ENCODE assay signal across 1 cellular context in the genomic region with DNA sequence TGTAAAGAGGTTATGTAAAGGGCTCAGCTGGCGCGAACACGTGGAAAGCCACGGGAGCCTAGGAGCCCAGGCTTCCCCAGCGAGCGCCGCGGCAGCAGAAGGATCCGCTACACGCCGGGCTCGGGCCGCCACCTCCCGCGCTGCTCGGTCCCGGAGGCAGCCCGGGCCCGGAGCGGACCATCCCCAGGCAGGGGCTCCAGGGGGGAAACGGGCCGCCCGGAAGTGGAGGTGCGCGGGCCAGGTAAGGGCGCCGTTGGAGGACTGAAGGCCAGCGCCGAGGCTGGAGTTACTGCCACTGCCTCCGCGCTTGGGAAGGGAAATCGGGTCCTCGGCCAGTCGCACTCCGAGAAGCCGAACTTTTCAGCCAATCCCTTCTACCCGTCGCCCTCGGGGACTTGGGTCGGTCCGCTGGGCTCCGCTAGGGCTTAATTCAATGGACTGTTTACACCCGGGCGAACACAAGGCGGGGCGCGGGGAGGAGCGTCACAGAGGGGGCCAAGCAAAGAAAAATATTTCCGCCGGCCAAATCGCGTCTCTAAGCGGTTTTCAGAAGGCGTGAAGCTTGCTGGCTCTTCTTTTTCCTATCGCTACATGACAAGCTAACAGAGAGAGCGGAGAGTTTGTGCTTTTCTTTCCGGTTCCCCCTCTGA.
TF ChIP-seq lines count a peak whose summit lies in the region.

No MANE protein-coding gene starts in this region.

TF ChIP-seq in WTC11, 78 proteins besides CTCF, POLR2A, EP300 and RAD21 (continued from another document):
- TF ChIP-seq HMGXB4 (CRISPR knock-in tag; IDR thresholded peaks at IDR 0.05) (peak; percentile 87), RORB (CRISPR knock-in tag; IDR thresholded peaks at IDR 0.05) (no peak), ZNF219 (CRISPR knock-in tag; IDR thresholded peaks at IDR 0.05; ENCODE audit: borderline replicate concordance) (peak; percentile 60; the same call in 1 of the 2 replicates), TEAD1 (CRISPR knock-in tag; IDR thresholded peaks at IDR 0.05) (0 out of 2 replicates have a peak, but pooled peaks have one; percentile 44), AR (CRISPR knock-in tag; IDR thresholded peaks at IDR 0.05) (no peak), EMX1 (CRISPR knock-in tag; IDR thresholded peaks at IDR 0.05) (no peak), ZMAT4 (CRISPR knock-in tag; IDR thresholded peaks at IDR 0.05) (no peak), ZNF232 (CRISPR knock-in tag; IDR thresholded peaks at IDR 0.05) (no peak), FOXJ3 (CRISPR knock-in tag; IDR thresholded peaks at IDR 0.05; ENCODE audit: borderline replicate concordance) (no peak), FOXP1 (CRISPR knock-in tag; IDR thresholded peaks at IDR 0.05; ENCODE audit: borderline replicate concordance) (no peak; the same call in 1 of the 2 replicates), JAZF1 (CRISPR knock-in tag; IDR thresholded peaks at IDR 0.05) (no peak), ZBTB21 (CRISPR knock-in tag; IDR thresholded peaks at IDR 0.05; ENCODE audit: borderline replicate concordance) (no peak), E2F5 (CRISPR knock-in tag; IDR thresholded peaks at IDR 0.05) (0 out of 2 replicates have a peak, but pooled peaks have one; percentile 40), ZNF121 (CRISPR knock-in tag; IDR thresholded peaks at IDR 0.05) (no peak; the same call in 1 of the 2 replicates), MXD4 (CRISPR knock-in tag; IDR thresholded peaks at IDR 0.05; ENCODE audit: borderline replicate concordance) (no peak), NR1H2 (CRISPR knock-in tag; IDR thresholded peaks at IDR 0.05) (no peak), CBFB (CRISPR knock-in tag; IDR thresholded peaks at IDR 0.05; ENCODE audit: low read depth) (no peak), ATF1 (CRISPR knock-in tag; IDR thresholded peaks at IDR 0.05) (no peak), ZNF138 (CRISPR knock-in tag; conservative IDR thresholded peaks at IDR 0.05) (no peak), TEAD4 (CRISPR knock-in tag; IDR thresholded peaks at IDR 0.05) (no peak), ZNF263 (CRISPR knock-in tag; IDR thresholded peaks at IDR 0.05; ENCODE audit: low read depth) (no peak), NR3C1 (CRISPR knock-in tag; conservative IDR thresholded peaks at IDR 0.05; ENCODE audit: low read depth) (no peak), SMAD3 (CRISPR knock-in tag; IDR thresholded peaks at IDR 0.05; ENCODE audit: borderline replicate concordance) (no peak), OVOL2 (CRISPR knock-in tag; IDR thresholded peaks at IDR 0.05; ENCODE audit: borderline replicate concordance) (no peak), PRRX2 (CRISPR knock-in tag; IDR thresholded peaks at IDR 0.05) (no peak), ESRRA (CRISPR knock-in tag; IDR thresholded peaks at IDR 0.05; ENCODE audit: borderline replicate concordance) (no peak)
- TF ChIP-seq, protein P1, sequence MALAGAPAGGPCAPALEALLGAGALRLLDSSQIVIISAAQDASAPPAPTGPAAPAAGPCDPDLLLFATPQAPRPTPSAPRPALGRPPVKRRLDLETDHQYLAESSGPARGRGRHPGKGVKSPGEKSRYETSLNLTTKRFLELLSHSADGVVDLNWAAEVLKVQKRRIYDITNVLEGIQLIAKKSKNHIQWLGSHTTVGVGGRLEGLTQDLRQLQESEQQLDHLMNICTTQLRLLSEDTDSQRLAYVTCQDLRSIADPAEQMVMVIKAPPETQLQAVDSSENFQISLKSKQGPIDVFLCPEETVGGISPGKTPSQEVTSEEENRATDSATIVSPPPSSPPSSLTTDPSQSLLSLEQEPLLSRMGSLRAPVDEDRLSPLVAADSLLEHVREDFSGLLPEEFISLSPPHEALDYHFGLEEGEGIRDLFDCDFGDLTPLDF (CRISPR knock-in tag; IDR thresholded peaks at IDR 0.05) = no peak
- TF ChIP-seq, protein P2, sequence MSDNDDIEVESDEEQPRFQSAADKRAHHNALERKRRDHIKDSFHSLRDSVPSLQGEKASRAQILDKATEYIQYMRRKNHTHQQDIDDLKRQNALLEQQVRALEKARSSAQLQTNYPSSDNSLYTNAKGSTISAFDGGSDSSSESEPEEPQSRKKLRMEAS (CRISPR knock-in tag; IDR thresholded peaks at IDR 0.05) = peak; percentile 75
- TF ChIP-seq, protein P3, sequence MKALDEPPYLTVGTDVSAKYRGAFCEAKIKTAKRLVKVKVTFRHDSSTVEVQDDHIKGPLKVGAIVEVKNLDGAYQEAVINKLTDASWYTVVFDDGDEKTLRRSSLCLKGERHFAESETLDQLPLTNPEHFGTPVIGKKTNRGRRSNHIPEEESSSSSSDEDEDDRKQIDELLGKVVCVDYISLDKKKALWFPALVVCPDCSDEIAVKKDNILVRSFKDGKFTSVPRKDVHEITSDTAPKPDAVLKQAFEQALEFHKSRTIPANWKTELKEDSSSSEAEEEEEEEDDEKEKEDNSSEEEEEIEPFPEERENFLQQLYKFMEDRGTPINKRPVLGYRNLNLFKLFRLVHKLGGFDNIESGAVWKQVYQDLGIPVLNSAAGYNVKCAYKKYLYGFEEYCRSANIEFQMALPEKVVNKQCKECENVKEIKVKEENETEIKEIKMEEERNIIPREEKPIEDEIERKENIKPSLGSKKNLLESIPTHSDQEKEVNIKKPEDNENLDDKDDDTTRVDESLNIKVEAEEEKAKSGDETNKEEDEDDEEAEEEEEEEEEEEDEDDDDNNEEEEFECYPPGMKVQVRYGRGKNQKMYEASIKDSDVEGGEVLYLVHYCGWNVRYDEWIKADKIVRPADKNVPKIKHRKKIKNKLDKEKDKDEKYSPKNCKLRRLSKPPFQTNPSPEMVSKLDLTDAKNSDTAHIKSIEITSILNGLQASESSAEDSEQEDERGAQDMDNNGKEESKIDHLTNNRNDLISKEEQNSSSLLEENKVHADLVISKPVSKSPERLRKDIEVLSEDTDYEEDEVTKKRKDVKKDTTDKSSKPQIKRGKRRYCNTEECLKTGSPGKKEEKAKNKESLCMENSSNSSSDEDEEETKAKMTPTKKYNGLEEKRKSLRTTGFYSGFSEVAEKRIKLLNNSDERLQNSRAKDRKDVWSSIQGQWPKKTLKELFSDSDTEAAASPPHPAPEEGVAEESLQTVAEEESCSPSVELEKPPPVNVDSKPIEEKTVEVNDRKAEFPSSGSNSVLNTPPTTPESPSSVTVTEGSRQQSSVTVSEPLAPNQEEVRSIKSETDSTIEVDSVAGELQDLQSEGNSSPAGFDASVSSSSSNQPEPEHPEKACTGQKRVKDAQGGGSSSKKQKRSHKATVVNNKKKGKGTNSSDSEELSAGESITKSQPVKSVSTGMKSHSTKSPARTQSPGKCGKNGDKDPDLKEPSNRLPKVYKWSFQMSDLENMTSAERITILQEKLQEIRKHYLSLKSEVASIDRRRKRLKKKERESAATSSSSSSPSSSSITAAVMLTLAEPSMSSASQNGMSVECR (CRISPR knock-in tag; IDR thresholded peaks at IDR 0.05; ENCODE audit: borderline replicate concordance) = peak; percentile 68; the same call in 1 of the 2 replicates
- TF ChIP-seq, protein P4, sequence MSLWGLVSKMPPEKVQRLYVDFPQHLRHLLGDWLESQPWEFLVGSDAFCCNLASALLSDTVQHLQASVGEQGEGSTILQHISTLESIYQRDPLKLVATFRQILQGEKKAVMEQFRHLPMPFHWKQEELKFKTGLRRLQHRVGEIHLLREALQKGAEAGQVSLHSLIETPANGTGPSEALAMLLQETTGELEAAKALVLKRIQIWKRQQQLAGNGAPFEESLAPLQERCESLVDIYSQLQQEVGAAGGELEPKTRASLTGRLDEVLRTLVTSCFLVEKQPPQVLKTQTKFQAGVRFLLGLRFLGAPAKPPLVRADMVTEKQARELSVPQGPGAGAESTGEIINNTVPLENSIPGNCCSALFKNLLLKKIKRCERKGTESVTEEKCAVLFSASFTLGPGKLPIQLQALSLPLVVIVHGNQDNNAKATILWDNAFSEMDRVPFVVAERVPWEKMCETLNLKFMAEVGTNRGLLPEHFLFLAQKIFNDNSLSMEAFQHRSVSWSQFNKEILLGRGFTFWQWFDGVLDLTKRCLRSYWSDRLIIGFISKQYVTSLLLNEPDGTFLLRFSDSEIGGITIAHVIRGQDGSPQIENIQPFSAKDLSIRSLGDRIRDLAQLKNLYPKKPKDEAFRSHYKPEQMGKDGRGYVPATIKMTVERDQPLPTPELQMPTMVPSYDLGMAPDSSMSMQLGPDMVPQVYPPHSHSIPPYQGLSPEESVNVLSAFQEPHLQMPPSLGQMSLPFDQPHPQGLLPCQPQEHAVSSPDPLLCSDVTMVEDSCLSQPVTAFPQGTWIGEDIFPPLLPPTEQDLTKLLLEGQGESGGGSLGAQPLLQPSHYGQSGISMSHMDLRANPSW (CRISPR knock-in tag; conservative IDR thresholded peaks at IDR 0.05; ENCODE audit: low read depth) = no peak
